Comparison of ENCODE assay signal across 10 cellular contexts in genomic region chr21:45471229-45472052, GRCh38.
DNase-seq lines count a peak whose midpoint lies in the region; ATAC-seq and TF ChIP-seq lines count a peak whose summit lies in the region.
"Had no signal": no experiment of that assay in that cellular context is flagged by ENCODE, and none has a peak within 500 bp of the region (broad histone marks: within the 10 kb centered on the region; RNA-seq: fewer than 3 reads in every experiment).

No MANE protein-coding gene starts in this region.

- H3K4me3 ChIP-seq in CD4-positive, CD25-positive, alpha-beta regulatory T cell (ENCODE audit: low read depth, low read length): no peak overlapping the region
- H3K4me3 ChIP-seq in fibroblast of villous mesenchyme (ENCODE audit: low read depth, low read length): peak overlapping the region; percentile 12
- no peak overlapping the region for H3K4me3 ChIP-seq in psoas muscle
- H3K4me3 ChIP-seq in BE2C (ENCODE audit: low read depth, low read length): no peak overlapping the region
- no peak overlapping the region for H3K4me3 ChIP-seq in Karpas-422 (ENCODE audit: low read length)

- no peak overlapping the region for H3K4me2 ChIP-seq in Karpas-422 (ENCODE audit: low read depth, low read length, poor library complexity, severe bottlenecking)

- no peak overlapping the region for H3K27ac ChIP-seq in CD4-positive, CD25-positive, alpha-beta regulatory T cell (ENCODE audit: insufficient read depth, low read length, poor library complexity, severe bottlenecking)
- peak overlapping the region; percentile 43 for H3K27ac ChIP-seq in psoas muscle
- H3K27ac ChIP-seq in Karpas-422 (ENCODE audit: low read length): no peak overlapping the region

- no peaks in the 10 kb centered on the region for H3K9me3 Mint-ChIP-seq in CD4-positive, CD25-positive, alpha-beta regulatory T cell

- H3K27me3 ChIP-seq in CD4-positive, CD25-positive, alpha-beta regulatory T cell (ENCODE audit: control insufficient read depth, insufficient read depth, low read length): no peaks in the 10 kb centered on the region
- peaks cover 0 to 27% (median 8%) of the 10 kb centered on the region in 3 donors for H3K27me3 ChIP-seq in psoas muscle (ENCODE audit: insufficient read depth in 3 of 3, low read length in 2 of 3)
- H3K27me3 ChIP-seq in BE2C: no peaks in the 10 kb centered on the region; the same call in 1 of the 2 replicates
- H3K27me3 ChIP-seq in Karpas-422 (ENCODE audit: low read length): no peaks in the 10 kb centered on the region

- H3K4me3 Mint-ChIP-seq in CD4-positive, CD25-positive, alpha-beta regulatory T cell: no peak overlapping the region
- H3K4me3 Mint-ChIP-seq: naive B cell had no signal

- no peaks in the 10 kb centered on the region for H3K79me2 ChIP-seq in Karpas-422 (ENCODE audit: low read length)

- H3K36me3 Mint-ChIP-seq in CD4-positive, CD25-positive, alpha-beta regulatory T cell: no peaks in the 10 kb centered on the region
- H3K36me3 Mint-ChIP-seq: naive B cell had no signal

- TF ChIP-seq CTCF in fibroblast of villous mesenchyme (IDR thresholded peaks at IDR 0.05; ENCODE audit: insufficient read depth, low read depth, low read length) (no peak), psoas muscle (IDR thresholded peaks at IDR 0.05) (no peak), BE2C (IDR thresholded peaks at IDR 0.05; ENCODE audit: low read depth, low read length) (no peak)

- intact Hi-C loops in psoas muscle (cut with DNase I): no loop called here

- no peaks in the 10 kb centered on the region for H3K4me1 ChIP-seq in CD4-positive, CD25-positive, alpha-beta regulatory T cell (ENCODE audit: control insufficient read depth, insufficient read depth, low read length, poor library complexity, severe bottlenecking)
- H3K4me1 ChIP-seq in psoas muscle: no peaks in the 10 kb centered on the region
- no peaks in the 10 kb centered on the region for H3K4me1 ChIP-seq in BE2C
- no peaks in the 10 kb centered on the region for H3K4me1 ChIP-seq in Karpas-422 (ENCODE audit: low read length)

- no peaks in the 10 kb centered on the region for H4K20me1 ChIP-seq in Karpas-422 (ENCODE audit: insufficient read depth, low read depth, low read length)

- peaks cover 2 to 22% (median 10%) of the 10 kb centered on the region in 4 donors for H3K4me1 Mint-ChIP-seq in CD4-positive, CD25-positive, alpha-beta regulatory T cell

- H3K9me3 ChIP-seq in CD4-positive, CD25-positive, alpha-beta regulatory T cell (ENCODE audit: control insufficient read depth in 2 of 2, low read length in 2 of 2): no peaks in the 10 kb centered on the region
- no peaks in the 10 kb centered on the region for H3K9me3 ChIP-seq in psoas muscle
- no peaks in the 10 kb centered on the region for H3K9me3 ChIP-seq in BE2C
- no peaks in the 10 kb centered on the region for H3K9me3 ChIP-seq in Karpas-422 (ENCODE audit: low read length)

- DNase-seq in CD4-positive, CD25-positive, alpha-beta regulatory T cell: no peak
- DNase-seq in fibroblast of villous mesenchyme (ENCODE audit: low read depth) (peak; percentile 94), psoas muscle (peak; percentile 49 to 72), BE2C (no peak), NCI-H2081 treated with DMSO at 0.1 percent for 48 hours (lab: John Stamatoyannopoulos, UW) (no peak), NCI-H2081 (lab: John Stamatoyannopoulos, UW) (no peak), Karpas-422 (no peak)
- DNase-seq: naive B cell, SHP77 treated with DMSO at 0.1 percent for 48 hours had no signal

- whole genome bisulfite sequencing in psoas muscle, 3 donors: 28 to 34% (median 29%) methylated on average over 26 of the region's 26 CpGs

- no peak for ATAC-seq in CD4-positive, CD25-positive, alpha-beta regulatory T cell (ENCODE audit: low read depth in 2 of 2)
- ATAC-seq in SK-N-SH treated with all-trans-retinoic acid at 6 μM for 48 hours (peak; percentile 73), psoas muscle (peak; percentile 32 to 71 (median 38))

- peak overlapping the region in 2 of 3 donors; percentile 91 to 95 for H3K27ac Mint-ChIP-seq in CD4-positive, CD25-positive, alpha-beta regulatory T cell

- H3K36me3 ChIP-seq in CD4-positive, CD25-positive, alpha-beta regulatory T cell (ENCODE audit: control insufficient read depth, insufficient read depth, low read length): no peaks in the 10 kb centered on the region
- H3K36me3 ChIP-seq in psoas muscle (ENCODE audit: insufficient read depth in 1 of 2, low read depth in 1 of 2) (peaks cover 0 to 12% of the 10 kb centered on the region in 2 donors), BE2C (no peaks in the 10 kb centered on the region), Karpas-422 (ENCODE audit: insufficient read depth, low read length) (no peaks in the 10 kb centered on the region)

- no peaks in the 10 kb centered on the region for H3K27me3 Mint-ChIP-seq in CD4-positive, CD25-positive, alpha-beta regulatory T cell

- H2AFZ ChIP-seq in Karpas-422 (ENCODE audit: low read length): no peak overlapping the region

- no peak overlapping the region for H3K9ac ChIP-seq in Karpas-422 (ENCODE audit: low read length)

- no peaks in the 10 kb centered on the region for H3K9me2 ChIP-seq in Karpas-422 (replicated peaks; ENCODE audit: insufficient read depth, low read length)

TF ChIP-seq in SK-N-SH treated with all-trans-retinoic acid at 6 μM for 48 hours, 23 proteins besides CTCF, POLR2A, EP300 and RAD21:
- TF ChIP-seq ZNF70 (CRISPR knock-in tag; IDR thresholded peaks at IDR 0.05) (no peak), CSDC2 (CRISPR knock-in tag; IDR thresholded peaks at IDR 0.05) (no peak), TCF4 (CRISPR knock-in tag; IDR thresholded peaks at IDR 0.05; ENCODE audit: borderline replicate concordance) (no peak), POU6F1 (CRISPR knock-in tag; IDR thresholded peaks at IDR 0.05; ENCODE audit: borderline replicate concordance, low read depth) (no peak), BACH2 (CRISPR knock-in tag; IDR thresholded peaks at IDR 0.05; ENCODE audit: borderline replicate concordance) (no peak), CREB5 (CRISPR knock-in tag; IDR thresholded peaks at IDR 0.05; ENCODE audit: low read depth) (no peak)

Comparison
In these comparisons a context has a peak if more than half of its experiments do, and no peak if none do; other contexts are left out.
1. ATAC-seq: peak in SK-N-SH treated with all-trans-retinoic acid at 6 μM for 48 hours (single experiment) and psoas muscle (4 of 4); none in CD4-positive, CD25-positive, alpha-beta regulatory T cell (0 of 2).
2. DNase-seq: peak in fibroblast of villous mesenchyme (single experiment) and psoas muscle (2 of 2); none in CD4-positive, CD25-positive, alpha-beta regulatory T cell (0 of 3), BE2C (single experiment), NCI-H2081 treated with DMSO at 0.1 percent for 48 hours (single experiment), NCI-H2081 (0 of 2) and Karpas-422 (single experiment).